ENCODE assay signal across 36 cellular contexts in the genomic region with DNA sequence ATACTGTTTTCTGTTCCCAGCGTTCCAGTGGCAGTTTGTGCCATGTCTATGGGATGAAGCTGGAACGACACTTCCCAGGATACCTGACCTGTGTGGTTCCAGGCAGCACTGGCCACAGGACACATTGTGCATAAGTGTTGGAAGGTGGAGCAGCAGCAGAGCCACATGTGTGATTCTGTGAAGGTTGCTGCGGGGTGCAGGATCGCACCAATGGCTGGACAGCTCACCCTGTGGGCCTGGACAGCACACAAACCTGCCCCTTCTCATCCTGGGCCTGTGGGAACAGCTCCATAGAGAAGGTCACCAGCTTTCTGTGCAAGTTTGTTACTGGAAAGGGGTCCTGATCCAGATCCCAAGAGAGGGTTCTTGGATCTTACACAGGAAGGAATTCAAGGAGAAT.
"Had no signal": no experiment of that assay in that cellular context is flagged by ENCODE, and none has a peak within 500 bp of the region (broad histone marks: within the 10 kb centered on the region; RNA-seq: fewer than 3 reads in every experiment).

No MANE protein-coding gene starts in this region.

- H3K9me3 ChIP-seq: adrenal gland, body of pancreas had no signal

- H3K4me1 ChIP-seq: adrenal gland had no signal

- H3K27me3 ChIP-seq: adrenal gland, body of pancreas had no signal

- DNase-seq: activated CD4-positive, alpha-beta memory T cell treated with anti-CD3 and anti-CD28 coated beads for 36 hours; activated CD4-positive, alpha-beta T cell treated with anti-CD3 and anti-CD28 coated beads for 36 hours; activated CD4-positive, alpha-beta T cell treated with anti-CD3 and anti-CD28 coated beads, Interleukin-2, amount 10 ng/mL, durations not matched to agents 24 days and 14 days; activated CD4-positive, CD25-positive, alpha-beta regulatory T cell; activated CD4-positive, CD25-positive, alpha-beta regulatory T cell treated with anti-CD3 and anti-CD28 coated beads, Interleukin-2, amount 50 U/mL, for 72 hours; activated CD8-positive, alpha-beta memory T cell treated with anti-CD3 and anti-CD28 coated beads, Interleukin-2, amount 10 ng/mL, durations not matched to agents 7 days and 5 days; activated CD8-positive, alpha-beta memory T cell treated with anti-CD3 and anti-CD28 coated beads, Interleukin-2, amount 50 U/mL, for 4 hours; activated CD8-positive, alpha-beta T cell treated with anti-CD3 and anti-CD28 coated beads, Interleukin-2, amount 10 ng/mL, durations not matched to agents 7 days and 5 days; activated effector memory CD4-positive, alpha-beta T cell treated with anti-CD3 and anti-CD28 coated beads, Interleukin-2, amount 50 U/mL, for 16 hours; activated naive CD4-positive, alpha-beta T cell treated with anti-CD3 and anti-CD28 coated beads for 36 hours; activated naive CD8-positive, alpha-beta T cell treated with anti-CD3 and anti-CD28 coated beads for 36 hours; activated naive CD8-positive, alpha-beta T cell treated with anti-CD3 and anti-CD28 coated beads, Interleukin-2, amount 50 U/mL, for 24 hours; activated T-cell treated with anti-CD3 and anti-CD28 coated beads, Interleukin-2, amount 50 U/mL, for 1 hour; activated T-cell treated with anti-CD3 and anti-CD28 coated beads, Interleukin-2, amount 50 U/mL, for 48 hours; adrenal gland; amygdala; aorta; body of pancreas; caudate nucleus; cortex of kidney; dermis blood vessel endothelial cell; effector CD4-positive, alpha-beta T cell; effector memory CD8-positive, alpha-beta T cell; foreskin fibroblast; T-helper 1 cell; T-helper 17 cell; T1000 had no signal

- H3K27me3 Mint-ChIP-seq: activated CD4-positive, alpha-beta memory T cell treated with anti-CD3 and anti-CD28 coated beads for 36 hours; activated CD4-positive, alpha-beta T cell treated with anti-CD3 and anti-CD28 coated beads for 36 hours; activated CD4-positive, alpha-beta T cell treated with anti-CD3 and anti-CD28 coated beads, Interleukin-2, amount 10 ng/mL, durations not matched to agents 24 days and 14 days; activated CD8-positive, alpha-beta memory T cell treated with anti-CD3 and anti-CD28 coated beads, Interleukin-2, amount 10 ng/mL, durations not matched to agents 7 days and 5 days; activated naive CD4-positive, alpha-beta T cell treated with anti-CD3 and anti-CD28 coated beads, Interleukin-2, amount 50 U/mL, for 24 hours; activated naive CD8-positive, alpha-beta T cell treated with anti-CD3 and anti-CD28 coated beads for 36 hours had no signal

- H3K27ac Mint-ChIP-seq: activated CD4-positive, alpha-beta memory T cell treated with anti-CD3 and anti-CD28 coated beads for 36 hours; activated CD4-positive, alpha-beta T cell treated with anti-CD3 and anti-CD28 coated beads for 36 hours; activated CD4-positive, alpha-beta T cell treated with anti-CD3 and anti-CD28 coated beads, Interleukin-2, amount 10 ng/mL, durations not matched to agents 24 days and 14 days; activated CD8-positive, alpha-beta memory T cell treated with anti-CD3 and anti-CD28 coated beads, Interleukin-2, amount 10 ng/mL, durations not matched to agents 7 days and 5 days; activated CD8-positive, alpha-beta T cell treated with anti-CD3 and anti-CD28 coated beads, Interleukin-2, amount 10 ng/mL, durations not matched to agents 7 days and 5 days; activated naive CD4-positive, alpha-beta T cell treated with anti-CD3 and anti-CD28 coated beads for 36 hours; activated naive CD4-positive, alpha-beta T cell treated with anti-CD3 and anti-CD28 coated beads, Interleukin-2, amount 50 U/mL, for 24 hours; activated naive CD8-positive, alpha-beta T cell treated with anti-CD3 and anti-CD28 coated beads for 36 hours; activated naive CD8-positive, alpha-beta T cell treated with anti-CD3 and anti-CD28 coated beads, Interleukin-2, amount 50 U/mL, for 24 hours; activated T-helper 1 cell treated with anti-CD3 and anti-CD28 coated beads, Interleukin-12 subunit alpha, Interleukin-12 subunit beta, Interleukin-2, Interleukin-4 antibody, amounts not matched to agents 30 ng/mL and 10 ng/mL and 1 ng/mL, durations not matched to agents 14 hours and 24 hours and 36 hours; activated T-helper 2 cell treated with anti-CD3 and anti-CD28 coated beads, Interferon-gamma antibody, Interleukin-2, Interleukin-4, amounts not matched to agents 10 μg/mL and 5 μg/mL and 100 μg/mL, durations not matched to agents 14 hours and 24 hours and 36 hours; effector memory CD8-positive, alpha-beta T cell; T-helper 17 cell; T-helper 2 cell treated with Interferon-gamma antibody and Interleukin-4, amounts not matched to agents 5 μg/mL and 100 μg/mL, for 36 hours had no signal

- H3K4me3 Mint-ChIP-seq: activated CD4-positive, alpha-beta memory T cell treated with anti-CD3 and anti-CD28 coated beads for 36 hours; activated CD4-positive, alpha-beta T cell treated with anti-CD3 and anti-CD28 coated beads for 36 hours; activated CD4-positive, alpha-beta T cell treated with anti-CD3 and anti-CD28 coated beads, Interleukin-2, amount 10 ng/mL, durations not matched to agents 24 days and 14 days; activated CD8-positive, alpha-beta memory T cell treated with anti-CD3 and anti-CD28 coated beads, Interleukin-2, amount 10 ng/mL, durations not matched to agents 7 days and 5 days; activated CD8-positive, alpha-beta T cell treated with anti-CD3 and anti-CD28 coated beads, Interleukin-2, amount 10 ng/mL, durations not matched to agents 7 days and 5 days; activated naive CD4-positive, alpha-beta T cell treated with anti-CD3 and anti-CD28 coated beads for 36 hours; activated naive CD4-positive, alpha-beta T cell treated with anti-CD3 and anti-CD28 coated beads, Interleukin-2, amount 50 U/mL, for 24 hours; activated naive CD8-positive, alpha-beta T cell treated with anti-CD3 and anti-CD28 coated beads for 36 hours; activated naive CD8-positive, alpha-beta T cell treated with anti-CD3 and anti-CD28 coated beads, Interleukin-2, amount 50 U/mL, for 24 hours; activated T-helper 1 cell treated with anti-CD3 and anti-CD28 coated beads, Interleukin-12 subunit alpha, Interleukin-12 subunit beta, Interleukin-2, Interleukin-4 antibody, amounts not matched to agents 30 ng/mL and 10 ng/mL and 1 ng/mL, durations not matched to agents 14 hours and 24 hours and 36 hours; effector memory CD8-positive, alpha-beta T cell; T-helper 17 cell; T-helper 2 cell treated with Interferon-gamma antibody and Interleukin-4, amounts not matched to agents 5 μg/mL and 100 μg/mL, for 36 hours had no signal

- H3K4me1 Mint-ChIP-seq: activated CD4-positive, alpha-beta T cell treated with anti-CD3 and anti-CD28 coated beads for 36 hours; activated CD4-positive, alpha-beta T cell treated with anti-CD3 and anti-CD28 coated beads, Interleukin-2, amount 10 ng/mL, durations not matched to agents 24 days and 14 days; activated CD8-positive, alpha-beta memory T cell treated with anti-CD3 and anti-CD28 coated beads, Interleukin-2, amount 10 ng/mL, durations not matched to agents 7 days and 5 days; activated naive CD4-positive, alpha-beta T cell treated with anti-CD3 and anti-CD28 coated beads, Interleukin-2, amount 50 U/mL, for 24 hours; activated naive CD8-positive, alpha-beta T cell treated with anti-CD3 and anti-CD28 coated beads for 36 hours; activated naive CD8-positive, alpha-beta T cell treated with anti-CD3 and anti-CD28 coated beads, Interleukin-2, amount 50 U/mL, for 24 hours; T-helper 17 cell had no signal

- H3K4me3 ChIP-seq: adrenal gland, body of pancreas had no signal

- H3K36me3 ChIP-seq: adrenal gland had no signal

- H3K36me3 Mint-ChIP-seq: activated CD4-positive, alpha-beta memory T cell treated with anti-CD3 and anti-CD28 coated beads for 36 hours; activated CD8-positive, alpha-beta memory T cell treated with anti-CD3 and anti-CD28 coated beads, Interleukin-2, amount 10 ng/mL, durations not matched to agents 7 days and 5 days; activated naive CD4-positive, alpha-beta T cell treated with anti-CD3 and anti-CD28 coated beads, Interleukin-2, amount 50 U/mL, for 24 hours; activated naive CD8-positive, alpha-beta T cell treated with anti-CD3 and anti-CD28 coated beads for 36 hours had no signal

- H3K9me3 Mint-ChIP-seq: activated CD4-positive, alpha-beta memory T cell treated with anti-CD3 and anti-CD28 coated beads for 36 hours; activated CD4-positive, alpha-beta T cell treated with anti-CD3 and anti-CD28 coated beads, Interleukin-2, amount 10 ng/mL, durations not matched to agents 24 days and 14 days; activated naive CD4-positive, alpha-beta T cell treated with anti-CD3 and anti-CD28 coated beads for 36 hours; activated naive CD4-positive, alpha-beta T cell treated with anti-CD3 and anti-CD28 coated beads, Interleukin-2, amount 50 U/mL, for 24 hours; activated naive CD8-positive, alpha-beta T cell treated with anti-CD3 and anti-CD28 coated beads for 36 hours; activated naive CD8-positive, alpha-beta T cell treated with anti-CD3 and anti-CD28 coated beads, Interleukin-2, amount 50 U/mL, for 24 hours; activated T-helper 1 cell treated with anti-CD3 and anti-CD28 coated beads, Interleukin-12 subunit alpha, Interleukin-12 subunit beta, Interleukin-2, Interleukin-4 antibody, amounts not matched to agents 30 ng/mL and 10 ng/mL and 1 ng/mL, durations not matched to agents 14 hours and 24 hours and 36 hours; activated T-helper 2 cell treated with anti-CD3 and anti-CD28 coated beads, Interferon-gamma antibody, Interleukin-2, Interleukin-4, amounts not matched to agents 10 μg/mL and 5 μg/mL and 100 μg/mL, durations not matched to agents 14 hours and 24 hours and 36 hours; effector memory CD8-positive, alpha-beta T cell; T-helper 2 cell treated with Interferon-gamma antibody and Interleukin-4, amounts not matched to agents 5 μg/mL and 100 μg/mL, for 36 hours had no signal

- FAIRE-seq: colon, endometrium, endothelial cell of umbilical vein, frontal cortex had no signal

- H3K27ac ChIP-seq: adrenal gland, body of pancreas, epithelial cell of prostate had no signal
